ENCODE assay signal across 14 cellular contexts in genomic region chr2:75276093-75277055, GRCh38.
A peak's percentile ranks its signal among the peaks of the same experiment; 100 is the strongest.
DNase-seq lines count a peak whose midpoint lies in the region; ATAC-seq, FAIRE-seq and TF ChIP-seq lines count a peak whose summit lies in the region.
"Had no signal": no experiment of that assay in that cellular context is flagged by ENCODE, and none has a peak within 500 bp of the region (broad histone marks: within the 10 kb centered on the region; RNA-seq: fewer than 3 reads in every experiment).

No MANE protein-coding gene starts in this region.

- H3K27ac Mint-ChIP-seq in HFFc6 (peak overlapping the region; percentile 85), T-helper 17 cell (no peak overlapping the region)
- H3K27ac Mint-ChIP-seq: activated naive CD4-positive, alpha-beta T cell treated with anti-CD3 and anti-CD28 coated beads, Interleukin-2, amount 50 U/mL, for 24 hours had no signal

- WGBS in A549 (ENCODE audit: missing lambda C conversion rate) = 22% methylated on average over 8 of the region's 8 CpGs

- no peak overlapping the region; the same call in 2 of the 3 replicates for H3K4me3 ChIP-seq in A549
- H3K4me3 ChIP-seq in WI38 (ENCODE audit: low read depth, low read length) = peak overlapping the region; percentile 20; the same call in 1 of the 2 replicates
- peak overlapping the region in 1 of 2 donors; percentile 23 for H3K4me3 ChIP-seq in foreskin fibroblast (ENCODE audit: low read depth in 1 of 2, low read length in 2 of 2)

- ATAC-seq in A549 (peak; percentile 88 to 94; a peak in 5 of 6 replicates), GM18520 (IDR thresholded peaks at IDR 0.05; ENCODE audit: unreplicated experiment) (no peak), T-helper 17 cell (no peak), GM21360 (IDR thresholded peaks at IDR 0.05; ENCODE audit: unreplicated experiment) (no peak)

- TF ChIP-seq CTCF in A549 (IDR thresholded peaks at IDR 0.05) (no peak), HFFc6 (IDR thresholded peaks at IDR 0.05) (no peak), WI38 (IDR thresholded peaks at IDR 0.05; ENCODE audit: low read depth, low read length) (no peak), foreskin fibroblast (IDR thresholded peaks at IDR 0.05; ENCODE audit: low read depth, low read length) (no peak)

- FAIRE-seq in A549 (lab: Jason Lieb, UNC) = peak; percentile 32
- FAIRE-seq: G401.6 had no signal

- no peak for TF ChIP-seq POLR2A in A549 (IDR thresholded peaks at IDR 0.05; ENCODE audit: low read length)

- no peak for TF ChIP-seq EP300 in A549 (IDR thresholded peaks at IDR 0.05)

- H3K4me1 Mint-ChIP-seq in HFFc6 (ENCODE audit: low read depth) (peaks cover 38% of the 10 kb centered on the region), T-helper 17 cell (no peaks in the 10 kb centered on the region)
- H3K4me1 Mint-ChIP-seq: activated naive CD4-positive, alpha-beta T cell treated with anti-CD3 and anti-CD28 coated beads, Interleukin-2, amount 50 U/mL, for 24 hours had no signal

- peak overlapping the region; percentile 25 to 57; a peak in 4 of 6 replicates for H3K27ac ChIP-seq in A549

- no peaks in the 10 kb centered on the region for H3K9me3 ChIP-seq in A549
- no peaks in the 10 kb centered on the region for H3K9me3 ChIP-seq in T-helper 17 cell (ENCODE audit: control insufficient read depth, low read length, poor library complexity, severe bottlenecking)

- CTCF ChIA-PET in A549 (lab: Yijun Ruan, JAX) = interaction anchor here (0.8 to 4.8 kb wide), 2 partner anchors 17 to 76 kb away, joined by 3 to 28 read pairs; partner anchors contain the start of gene TACR1

- peak overlapping the region; percentile 87 for H3K4me3 Mint-ChIP-seq in HFFc6
- no peak overlapping the region for H3K4me3 Mint-ChIP-seq in T-helper 17 cell
- H3K4me3 Mint-ChIP-seq: activated naive CD4-positive, alpha-beta T cell treated with anti-CD3 and anti-CD28 coated beads, Interleukin-2, amount 50 U/mL, for 24 hours had no signal

- no peaks in the 10 kb centered on the region for H3K9me3 Mint-ChIP-seq in HFFc6

- peaks cover 30% of the 10 kb centered on the region for H3K4me1 ChIP-seq in A549

- POLR2A ChIA-PET in A549 (lab: Yijun Ruan, JAX) = interaction anchor here (1.1 kb wide), 1 partner anchor 38 kb away, joined by 6 read pairs; no protein-coding TSS in a partner anchor

- H3K27me3 Mint-ChIP-seq in HFFc6 (ENCODE audit: insufficient read depth) = no peaks in the 10 kb centered on the region
- peaks cover 6% of the 10 kb centered on the region for H3K27me3 Mint-ChIP-seq in T-helper 17 cell

- H3K4me2 ChIP-seq in A549 = peak overlapping the region; percentile 62

- peaks cover 26% of the 10 kb centered on the region for H3K36me3 Mint-ChIP-seq in HFFc6 (ENCODE audit: low read depth)
- peaks cover 3% of the 10 kb centered on the region for H3K36me3 Mint-ChIP-seq in T-helper 17 cell (ENCODE audit: low read depth)

- DNase-seq in A549 (ENCODE audit: low read depth in 1 of 2, low spot score in 1 of 2) (peak; percentile 40 to 47), HFFc6 (peak; percentile 63), foreskin fibroblast (peak; percentile 51 to 71), T-helper 17 cell (no peak), occipital lobe (lab: John Stamatoyannopoulos, UW) (no peak)
- DNase-seq: AML-193; left cardiac atrium; stimulated activated CD4-positive, alpha-beta T cell treated with anti-CD3 and anti-CD28 coated beads, Interleukin-2, amount 100 ng/mL, for 24 hours; stimulated activated naive CD4-positive, alpha-beta T cell had no signal

- TF ChIP-seq RAD21 in A549 (conservative IDR thresholded peaks at IDR 0.05 in 1 of 2, IDR thresholded peaks at IDR 0.05 in 1 of 2) = no peak

TF ChIP-seq in A549, 52 proteins besides CTCF, POLR2A, EP300 and RAD21:
- TF ChIP-seq GATA3 (IDR thresholded peaks at IDR 0.05; ENCODE audit: borderline replicate concordance) = no peak
- peak; percentile 33; the same call in 1 of the 2 replicates for TF ChIP-seq FOSL2 (IDR thresholded peaks at IDR 0.05)
- no peak for TF ChIP-seq FOSL2 (CRISPR knock-in tag; IDR thresholded peaks at IDR 0.05)
- TF ChIP-seq PBX3 (IDR thresholded peaks at IDR 0.05) = no peak
- no peak for TF ChIP-seq NR3C1 (IDR thresholded peaks at IDR 0.05)
- TF ChIP-seq EHMT2 (IDR thresholded peaks at IDR 0.05; ENCODE audit: low read depth) = no peak
- no peak for TF ChIP-seq CHD2 (IDR thresholded peaks at IDR 0.05; ENCODE audit: low read length, partially characterized antibody)
- no peak for TF ChIP-seq TFCP2L1 (CRISPR knock-in tag; IDR thresholded peaks at IDR 0.05)
- peak in 1 of 2 experiments; percentile 26; a peak in 1 of 4 replicates for TF ChIP-seq CEBPB (IDR thresholded peaks at IDR 0.05)
- no peak for TF ChIP-seq ELK1 (IDR thresholded peaks at IDR 0.05; ENCODE audit: low read depth, low read length)
- no peak for TF ChIP-seq HEYL (CRISPR knock-in tag; IDR thresholded peaks at IDR 0.05)

Comparison
In these comparisons a context has a peak if more than half of its experiments do, and no peak if none do; other contexts are left out.
1. ATAC-seq: peak in A549 (2 of 2); none in GM18520 (single experiment), T-helper 17 cell (single experiment) and GM21360 (single experiment).
2. DNase-seq: peak in A549 (2 of 2), HFFc6 (single experiment) and foreskin fibroblast (2 of 2); none in T-helper 17 cell (0 of 3) and occipital lobe (single experiment).